19 cellular contexts compared by ENCODE assay signal in the genomic region with DNA sequence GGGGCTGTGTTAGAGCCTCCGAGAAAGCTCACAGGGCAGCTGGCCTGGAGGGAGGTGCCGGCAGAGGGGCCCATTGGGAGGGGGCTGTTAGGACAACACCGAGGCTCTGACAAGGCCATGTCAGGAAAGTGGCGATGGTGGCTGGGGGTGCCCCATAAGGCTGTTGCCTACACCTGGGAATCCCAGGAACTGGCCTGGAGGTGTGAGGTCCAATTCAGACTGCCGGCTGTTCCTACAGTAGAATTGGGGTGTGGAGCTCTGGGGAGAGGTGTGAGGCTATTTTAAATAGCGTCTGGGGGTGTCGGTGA.
DNase-seq lines count a peak whose midpoint lies in the region; ATAC-seq, FAIRE-seq and TF ChIP-seq lines count a peak whose summit lies in the region.
"Had no signal": no experiment of that assay in that cellular context is flagged by ENCODE, and none has a peak within 500 bp of the region (broad histone marks: within the 10 kb centered on the region; RNA-seq: fewer than 3 reads in every experiment).

No MANE protein-coding gene starts in this region.

- H3K18ac ChIP-seq in H1 (ENCODE audit: extremely low read depth, low read length) = no peak overlapping the region

- H3K56ac ChIP-seq in H1 (replicated peaks; ENCODE audit: insufficient read length, low read depth, low read length) = no peak overlapping the region

- no peak for TF ChIP-seq RAD21 in H1 (IDR thresholded peaks at IDR 0.05 in 1 of 2, conservative IDR thresholded peaks at IDR 0.05 in 1 of 2; ENCODE audit: low read depth in 2 of 2, low read length in 2 of 2)

- H3K9ac ChIP-seq in H1 (replicated peaks in 1 of 4; ENCODE audit: extremely low read depth in 1 of 4, low read depth in 3 of 4, low read length in 3 of 4) = no peak overlapping the region

- H3K4me3 ChIP-seq in H1 (ENCODE audit: extremely low read depth in 1 of 4, insufficient read depth in 2 of 4, low read depth in 3 of 4, low read length in 4 of 4) (no peak overlapping the region), psoas muscle (no peak overlapping the region), Peyer's patch (no peak overlapping the region)
- H3K4me3 ChIP-seq: adrenal gland, SJSA1, tibial nerve had no signal

- TF ChIP-seq CTCF in WTC11 (IDR thresholded peaks at IDR 0.05) (no peak), H1 (IDR thresholded peaks at IDR 0.05; ENCODE audit: control extremely low read depth in 1 of 3, insufficient read depth in 1 of 3, low read depth in 1 of 3, low read length in 3 of 3) (no peak), psoas muscle (IDR thresholded peaks at IDR 0.05) (no peak), Peyer's patch (IDR thresholded peaks at IDR 0.05) (no peak)

- H2AFZ ChIP-seq in H1 (ENCODE audit: low read length) = no peak overlapping the region

- H3K36me3 ChIP-seq in H1 (ENCODE audit: control insufficient read depth in 2 of 4, insufficient read depth in 4 of 4, low read length in 3 of 4) (no peaks in the 10 kb centered on the region; a peak in 2 of 8 replicates), psoas muscle (ENCODE audit: insufficient read depth in 1 of 2, low read depth in 1 of 2) (peaks cover 0 to 10% of the 10 kb centered on the region in 2 donors), Peyer's patch (peaks cover 0 to 7% (median 0%) of the 10 kb centered on the region in 3 donors)
- H3K36me3 ChIP-seq: adrenal gland had no signal

- H3K79me1 ChIP-seq in H1 (ENCODE audit: low read depth, low read length) = no peaks in the 10 kb centered on the region

- no peaks in the 10 kb centered on the region for H3K27me3 ChIP-seq in H1 (replicated peaks in 1 of 4; ENCODE audit: control insufficient read depth in 3 of 4, extremely low read depth in 1 of 4, insufficient read depth in 3 of 4, low read length in 3 of 4)
- H3K27me3 ChIP-seq in psoas muscle (ENCODE audit: insufficient read depth in 3 of 3, low read length in 2 of 3) = no peaks in the 10 kb centered on the region
- no peaks in the 10 kb centered on the region for H3K27me3 ChIP-seq in Peyer's patch
- H3K27me3 ChIP-seq: adrenal gland, SJSA1, tibial nerve had no signal

- H2BK5ac ChIP-seq in H1 (ENCODE audit: low read depth, low read length) = no peak overlapping the region; the same call in 1 of the 2 replicates

- WGBS in H1 (ENCODE audit: extremely low coverage in 1 of 2, insufficient coverage in 1 of 2, insufficient read length in 1 of 2, insufficient replicate concordance in 2 of 2, low coverage in 1 of 2, low lambda C conversion rate in 2 of 2, missing lambda C conversion rate in 1 of 2), 2 experiments = 87% methylated on average over 7 of the region's 7 CpGs; no CpG with 5 or more reads in 1 of the 2 experiments
- 83 to 91% (median 87%) methylated on average over 7 of the region's 7 CpGs for WGBS in psoas muscle, 3 donors

- TF ChIP-seq POLR2A in H1 (IDR thresholded peaks at IDR 0.05; ENCODE audit: control extremely low read depth in 1 of 2, low read depth in 2 of 2, low read length in 2 of 2) (no peak), Peyer's patch (IDR thresholded peaks at IDR 0.05) (no peak)

- peak overlapping the region; percentile 66 for H3K27ac Mint-ChIP-seq in activated CD4-positive, alpha-beta T cell treated with anti-CD3 and anti-CD28 coated beads for 36 hours
- H3K27ac Mint-ChIP-seq in activated CD4-positive, alpha-beta T cell treated with anti-CD3 and anti-CD28 coated beads, Interleukin-2, amount 10 ng/mL, durations not matched to agents 24 days and 14 days = no peak overlapping the region
- H3K27ac Mint-ChIP-seq in WTC11 = peak overlapping the region; percentile 77; the same call in 1 of the 2 replicates

- H2BK120ac ChIP-seq in H1 (replicated peaks; ENCODE audit: low read depth, low read length) = no peak overlapping the region

- H3K4me3 Mint-ChIP-seq in activated CD4-positive, alpha-beta T cell treated with anti-CD3 and anti-CD28 coated beads for 36 hours = no peak overlapping the region
- H3K4me3 Mint-ChIP-seq in activated CD4-positive, alpha-beta T cell treated with anti-CD3 and anti-CD28 coated beads, Interleukin-2, amount 10 ng/mL, durations not matched to agents 24 days and 14 days = no peak overlapping the region
- no peak overlapping the region for H3K4me3 Mint-ChIP-seq in WTC11

- no peak overlapping the region for H2BK15ac ChIP-seq in H1 (ENCODE audit: low read length)

- ATAC-seq in activated CD4-positive, alpha-beta T cell treated with anti-CD3 and anti-CD28 coated beads for 36 hours = no peak
- ATAC-seq in WTC11 (no peak), psoas muscle (no peak)
- ATAC-seq: PC-3 had no signal

- peaks cover 4 to 21% (median 9%) of the 10 kb centered on the region in 4 experiments; a peak in 6 of 7 replicates for H3K4me1 ChIP-seq in H1 (replicated peaks in 1 of 4; ENCODE audit: control insufficient read depth in 3 of 4, insufficient read depth in 4 of 4, low read length in 3 of 4)
- peaks cover 34% of the 10 kb centered on the region for H3K4me1 ChIP-seq in psoas muscle
- peaks cover 0 to 18% (median 5%) of the 10 kb centered on the region in 4 donors for H3K4me1 ChIP-seq in Peyer's patch

- H4K20me1 ChIP-seq in H1 (replicated peaks in 1 of 2; ENCODE audit: control insufficient read depth in 1 of 2, insufficient read depth in 2 of 2, low read length in 2 of 2) = no peaks in the 10 kb centered on the region

- no peaks in the 10 kb centered on the region for H3K79me2 ChIP-seq in H1 (ENCODE audit: control insufficient read depth in 1 of 2, insufficient read depth in 2 of 2, low read length in 2 of 2)

- H3K4ac ChIP-seq in H1 (replicated peaks; ENCODE audit: insufficient read length, low read depth, low read length) = no peak overlapping the region

- H3K9me3 ChIP-seq in H1 (ENCODE audit: insufficient read depth in 2 of 2, low read depth in 1 of 2, low read length in 1 of 2) (peaks cover 0 to 12% of the 10 kb centered on the region in 2 experiments; a peak in 1 of 4 replicates), psoas muscle (no peaks in the 10 kb centered on the region), Peyer's patch (no peaks in the 10 kb centered on the region)
- H3K9me3 ChIP-seq: adrenal gland, SJSA1, tibial nerve had no signal

- no peaks in the 10 kb centered on the region for H3K9me3 Mint-ChIP-seq in activated CD4-positive, alpha-beta T cell treated with anti-CD3 and anti-CD28 coated beads for 36 hours (ENCODE audit: low read depth)
- peaks cover 3% of the 10 kb centered on the region for H3K9me3 Mint-ChIP-seq in activated CD4-positive, alpha-beta T cell treated with anti-CD3 and anti-CD28 coated beads, Interleukin-2, amount 10 ng/mL, durations not matched to agents 24 days and 14 days
- no peaks in the 10 kb centered on the region for H3K9me3 Mint-ChIP-seq in WTC11

- no peak overlapping the region for H2BK20ac ChIP-seq in H1 (ENCODE audit: low read length)

- no peaks in the 10 kb centered on the region for H3K27me3 Mint-ChIP-seq in activated CD4-positive, alpha-beta T cell treated with anti-CD3 and anti-CD28 coated beads for 36 hours
- H3K27me3 Mint-ChIP-seq in activated CD4-positive, alpha-beta T cell treated with anti-CD3 and anti-CD28 coated beads, Interleukin-2, amount 10 ng/mL, durations not matched to agents 24 days and 14 days = no peaks in the 10 kb centered on the region
- H3K27me3 Mint-ChIP-seq in WTC11 (ENCODE audit: low read depth) = no peaks in the 10 kb centered on the region

- no peak overlapping the region for H2AK5ac ChIP-seq in H1 (ENCODE audit: low read depth, low read length)

- TF ChIP-seq EP300 in H1 (IDR thresholded peaks at IDR 0.05; ENCODE audit: borderline replicate concordance in 1 of 2, low read depth in 2 of 2, low read length in 2 of 2) = no peak

- H4K8ac ChIP-seq in H1 (ENCODE audit: extremely low read depth, insufficient read depth, low read length) = peak overlapping the region; percentile 84; the same call in 1 of the 2 replicates

- intact Hi-C loops in activated CD4-positive, alpha-beta T cell treated with anti-CD3 and anti-CD28 coated beads for 36 hours (cut with DNase I, micrococcal nuclease) = no loop called here
- intact Hi-C loops in activated CD4-positive, alpha-beta T cell treated with anti-CD3 and anti-CD28 coated beads, Interleukin-2, amount 10 ng/mL, durations not matched to agents 24 days and 14 days (cut with micrococcal nuclease) = loop anchor here (10.0 kb wide), 1 partner anchor 242 kb away; no protein-coding TSS in a partner anchor
- intact Hi-C loops in psoas muscle (cut with DNase I) = no loop called here

- H4K5ac ChIP-seq in H1 (ENCODE audit: insufficient read length, low read depth, low read length) = no peak overlapping the region

- H3K4me2 ChIP-seq in H1 (ENCODE audit: insufficient read depth in 1 of 2, low read depth in 2 of 2, low read length in 2 of 2) = no peak overlapping the region

- H3K14ac ChIP-seq in H1 (ENCODE audit: insufficient read length) = no peak overlapping the region

- POLR2A ChIA-PET in activated CD4-positive, alpha-beta T cell treated with anti-CD3 and anti-CD28 coated beads for 36 hours (lab: Charles Lee) = no interaction called here
- POLR2A ChIA-PET in WTC11 (lab: Charles Lee) (no interaction called here), H1 (lab: Charles Lee; ENCODE audit: partially characterized antibody) (interaction anchor here (0.5 to 0.9 kb wide), 3 partner anchors 9 to 291 kb away, joined by 3 read pairs; no protein-coding TSS in a partner anchor)

- H3K27ac ChIP-seq in H1 (ENCODE audit: low read depth, low read length) = no peak overlapping the region
- peak overlapping the region; percentile 75 for H3K27ac ChIP-seq in psoas muscle
- no peak overlapping the region for H3K27ac ChIP-seq in Peyer's patch
- H3K27ac ChIP-seq: SJSA1, tibial nerve had no signal

- H4K91ac ChIP-seq in H1 (replicated peaks; ENCODE audit: insufficient read length, low read length) = no peak overlapping the region

- H2BK12ac ChIP-seq in H1 (ENCODE audit: low read depth, low read length) = 0 out of 2 replicates have a peak overlapping the region, but pooled peaks have one; percentile 17

- no peak for DNase-seq in activated CD4-positive, alpha-beta T cell treated with anti-CD3 and anti-CD28 coated beads for 36 hours
- DNase-seq in activated CD4-positive, alpha-beta T cell treated with anti-CD3 and anti-CD28 coated beads, Interleukin-2, amount 10 ng/mL, durations not matched to agents 24 days and 14 days = no peak
- DNase-seq in WTC11 (ENCODE audit: low spot score) = no peak
- no peak for DNase-seq in H1 (ENCODE audit: low read depth in 1 of 2, low spot score in 2 of 2)
- no peak for DNase-seq in psoas muscle
- no peak for DNase-seq in Peyer's patch
- no peak for DNase-seq in stimulated activated CD4-positive, alpha-beta T cell treated with anti-CD3 and anti-CD28 coated beads, Interleukin-2, amount 100 ng/mL, for 48 hours
- no peak for DNase-seq in NCI-H2107 treated with DMSO at 0.1 percent for 48 hours (lab: John Stamatoyannopoulos, UW; ENCODE audit: unreplicated experiment)
- DNase-seq: DMS153; effector memory CD4-positive, alpha-beta T cell; Karpas-422; mammary epithelial cell; NCI-H1105; NCI-H748 treated with DMSO at 0.1 percent for 48 hours; PC-3; T1000 had no signal

- CTCF ChIA-PET in activated CD4-positive, alpha-beta T cell treated with anti-CD3 and anti-CD28 coated beads for 36 hours (lab: Charles Lee) = no interaction called here
- CTCF ChIA-PET in WTC11 (lab: Charles Lee) = interaction anchor here (0.6 kb wide), 1 partner anchor 116 kb away, joined by 3 read pairs; no protein-coding TSS in a partner anchor
- CTCF ChIA-PET in H1 (lab: Charles Lee; ENCODE audit: partially characterized antibody) = interaction anchor here (1.0 to 1.4 kb wide), 3 partner anchors 9 to 63 kb away, joined by 3 to 5 read pairs (median 4); no protein-coding TSS in a partner anchor

- H3K4me1 Mint-ChIP-seq in activated CD4-positive, alpha-beta T cell treated with anti-CD3 and anti-CD28 coated beads for 36 hours = peaks cover 33% of the 10 kb centered on the region
- peaks cover 39% of the 10 kb centered on the region for H3K4me1 Mint-ChIP-seq in activated CD4-positive, alpha-beta T cell treated with anti-CD3 and anti-CD28 coated beads, Interleukin-2, amount 10 ng/mL, durations not matched to agents 24 days and 14 days
- H3K4me1 Mint-ChIP-seq in WTC11 = peaks cover 26% of the 10 kb centered on the region

- H3K23me2 ChIP-seq in H1 (ENCODE audit: low read depth, low read length) = no peaks in the 10 kb centered on the region

- no peak for FAIRE-seq in H1 (lab: Jason Lieb, UNC)

- peaks cover 6% of the 10 kb centered on the region for H3K36me3 Mint-ChIP-seq in activated CD4-positive, alpha-beta T cell treated with anti-CD3 and anti-CD28 coated beads for 36 hours (ENCODE audit: low read depth)
- H3K36me3 Mint-ChIP-seq in activated CD4-positive, alpha-beta T cell treated with anti-CD3 and anti-CD28 coated beads, Interleukin-2, amount 10 ng/mL, durations not matched to agents 24 days and 14 days (ENCODE audit: low read depth) = peaks cover 35% of the 10 kb centered on the region
- no peaks in the 10 kb centered on the region; the same call in 1 of the 2 replicates for H3K36me3 Mint-ChIP-seq in WTC11

- no peak overlapping the region for H3K23ac ChIP-seq in H1 (ENCODE audit: insufficient read length)
